19 cellular contexts compared by ENCODE assay signal in the genomic region with DNA sequence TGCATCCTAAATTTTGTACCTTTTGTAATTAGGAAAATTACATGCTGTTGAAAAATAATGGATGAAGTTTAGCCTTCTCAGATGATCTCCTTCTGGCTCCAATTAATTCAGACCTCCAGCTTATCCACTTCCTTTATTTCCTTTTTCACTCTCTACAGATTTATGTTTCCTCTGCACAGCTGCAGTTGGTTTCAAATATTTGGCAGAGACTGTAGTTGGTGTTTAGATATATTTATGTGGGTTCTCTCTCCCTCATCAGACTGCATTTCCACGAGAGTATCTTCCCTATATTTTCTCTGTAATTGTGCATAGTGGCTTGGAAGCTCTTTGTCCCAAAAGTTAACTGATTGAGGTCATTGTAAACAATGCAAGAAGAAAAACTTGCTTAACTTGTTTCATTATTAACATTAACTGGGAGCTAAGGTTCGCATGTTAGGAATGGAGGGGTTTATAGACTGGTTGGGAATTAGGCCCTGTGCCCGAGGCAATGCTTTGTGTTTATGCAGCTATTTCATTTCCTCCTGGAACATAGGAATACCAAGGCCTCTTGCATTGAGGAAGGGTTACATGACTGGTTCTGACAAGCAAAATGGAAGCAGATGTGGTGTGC.
DNase-seq lines count a peak whose midpoint lies in the region; ATAC-seq, FAIRE-seq and TF ChIP-seq lines count a peak whose summit lies in the region.
"Had no signal": no experiment of that assay in that cellular context is flagged by ENCODE, and none has a peak within 500 bp of the region (broad histone marks: within the 10 kb centered on the region; RNA-seq: fewer than 3 reads in every experiment).

No MANE protein-coding gene starts in this region.

- TF ChIP-seq CTCF in epithelial cell of esophagus (IDR thresholded peaks at IDR 0.05; ENCODE audit: insufficient read depth, low read depth, low read length, missing control alignments) (no peak), pancreas (IDR thresholded peaks at IDR 0.05) (no peak)

- 23 to 24% methylated on average over 3 of the region's 3 CpGs for WGBS in pancreas, 2 donors

- peak overlapping the region in 2 of 4 donors; percentile 29 to 50 for H3K27ac ChIP-seq in pancreas
- H3K27ac ChIP-seq: spleen, testis had no signal

- ATAC-seq in pancreas (peak in 3 of 4 donors; percentile 38 to 54 (median 51)), HG03039 (IDR thresholded peaks at IDR 0.05; ENCODE audit: unreplicated experiment) (no peak), HG03097 (IDR thresholded peaks at IDR 0.05; ENCODE audit: low FRiP score, unreplicated experiment) (no peak)
- no peak for ATAC-seq in activated CD8-positive, alpha-beta memory T cell treated with anti-CD3 and anti-CD28 coated beads, Interleukin-2, amount 10 ng/mL, durations not matched to agents 7 days and 5 days
- ATAC-seq: activated T-helper 17 cell treated with anti-CD3 and anti-CD28 coated beads, Interleukin-2, amount 50 U/mL, for 72 hours; T-helper 17 cell had no signal

- DNase-seq in EH (ENCODE audit: low read depth) = peak; percentile 49
- peak; percentile 50 for DNase-seq in M059J (ENCODE audit: low read depth)
- peak; percentile 56 for DNase-seq in epithelial cell of esophagus (ENCODE audit: low read depth)
- DNase-seq in pancreas = peak in 1 of 6 donors; percentile 26
- no peak for DNase-seq in activated CD4-positive, alpha-beta T cell treated with anti-CD3 and anti-CD28 coated beads, Interleukin-2, amount 50 U/mL, for 1 hour
- no peak for DNase-seq in activated CD8-positive, alpha-beta memory T cell treated with anti-CD3 and anti-CD28 coated beads, Interleukin-2, amount 10 ng/mL, durations not matched to agents 7 days and 5 days
- DNase-seq: activated CD4-positive, CD25-positive, alpha-beta regulatory T cell; activated CD8-positive, alpha-beta memory T cell treated with anti-CD3 and anti-CD28 coated beads for 24 hours; endodermal cell; foreskin melanocyte; naive B cell; NCI-H1092 treated with DMSO at 0.1 percent for 48 hours; NCI-H2171; spleen; T-helper 17 cell; testis had no signal

- intact Hi-C loops in pancreas (cut with DNase I) = no loop called here

- H3K4me3 Mint-ChIP-seq in activated CD8-positive, alpha-beta memory T cell treated with anti-CD3 and anti-CD28 coated beads, Interleukin-2, amount 10 ng/mL, durations not matched to agents 7 days and 5 days = no peak overlapping the region
- H3K4me3 Mint-ChIP-seq: activated T-helper 17 cell treated with anti-CD3 and anti-CD28 coated beads, Interleukin-2, amount 50 U/mL, for 72 hours; endodermal cell; naive B cell; T-helper 17 cell had no signal

- CTCF ChIA-PET in activated CD8-positive, alpha-beta memory T cell treated with anti-CD3 and anti-CD28 coated beads, Interleukin-2, amount 10 ng/mL, durations not matched to agents 7 days and 5 days (lab: Charles Lee) = no interaction called here

- no peak for FAIRE-seq in pancreas (lab: Jason Lieb, UNC)

- no peaks in the 10 kb centered on the region for H3K4me1 Mint-ChIP-seq in activated CD8-positive, alpha-beta memory T cell treated with anti-CD3 and anti-CD28 coated beads, Interleukin-2, amount 10 ng/mL, durations not matched to agents 7 days and 5 days
- H3K4me1 Mint-ChIP-seq: activated T-helper 17 cell treated with anti-CD3 and anti-CD28 coated beads, Interleukin-2, amount 50 U/mL, for 72 hours; T-helper 17 cell had no signal

- no peaks in the 10 kb centered on the region for H3K36me3 ChIP-seq in pancreas
- H3K36me3 ChIP-seq: spleen had no signal

- H3K9me3 ChIP-seq in pancreas = no peaks in the 10 kb centered on the region
- H3K9me3 ChIP-seq: testis had no signal

- H3K27me3 ChIP-seq in pancreas = no peaks in the 10 kb centered on the region
- H3K27me3 ChIP-seq: testis had no signal

- H3K36me3 Mint-ChIP-seq in activated CD8-positive, alpha-beta memory T cell treated with anti-CD3 and anti-CD28 coated beads, Interleukin-2, amount 10 ng/mL, durations not matched to agents 7 days and 5 days = no peaks in the 10 kb centered on the region
- H3K36me3 Mint-ChIP-seq: naive B cell had no signal

- H3K27me3 Mint-ChIP-seq in activated CD8-positive, alpha-beta memory T cell treated with anti-CD3 and anti-CD28 coated beads, Interleukin-2, amount 10 ng/mL, durations not matched to agents 7 days and 5 days = peaks cover 3% of the 10 kb centered on the region

- no peak overlapping the region for H3K27ac Mint-ChIP-seq in activated CD8-positive, alpha-beta memory T cell treated with anti-CD3 and anti-CD28 coated beads, Interleukin-2, amount 10 ng/mL, durations not matched to agents 7 days and 5 days
- H3K27ac Mint-ChIP-seq: activated T-helper 17 cell treated with anti-CD3 and anti-CD28 coated beads, Interleukin-2, amount 50 U/mL, for 72 hours; endodermal cell; naive B cell; T-helper 17 cell had no signal

- no peak overlapping the region for H3K4me3 ChIP-seq in epithelial cell of esophagus (ENCODE audit: low read length)
- no peak overlapping the region for H3K4me3 ChIP-seq in pancreas
- H3K4me3 ChIP-seq: spleen, testis had no signal

- peaks cover 0 to 6% (median 0%) of the 10 kb centered on the region in 3 donors for H3K4me1 ChIP-seq in pancreas

- no peaks in the 10 kb centered on the region for H3K9me3 Mint-ChIP-seq in activated CD8-positive, alpha-beta memory T cell treated with anti-CD3 and anti-CD28 coated beads, Interleukin-2, amount 10 ng/mL, durations not matched to agents 7 days and 5 days (ENCODE audit: low read depth)

Comparison
In these comparisons a context has a peak if more than half of its experiments do, and no peak if none do; other contexts are left out.
1. DNase-seq: peak in EH (single experiment), M059J (single experiment) and epithelial cell of esophagus (single experiment); none in activated CD4-positive, alpha-beta T cell treated with anti-CD3 and anti-CD28 coated beads, Interleukin-2, amount 50 U/mL, for 1 hour (single experiment) and activated CD8-positive, alpha-beta memory T cell treated with anti-CD3 and anti-CD28 coated beads, Interleukin-2, amount 10 ng/mL, durations not matched to agents 7 days and 5 days (single experiment).
2. ATAC-seq: peak in pancreas (3 of 4); none in HG03039 (single experiment), HG03097 (single experiment) and activated CD8-positive, alpha-beta memory T cell treated with anti-CD3 and anti-CD28 coated beads, Interleukin-2, amount 10 ng/mL, durations not matched to agents 7 days and 5 days (single experiment).